In genomic region chr16:1445518-1446197, GRCh38 we compare ENCODE assay signal across 1 cellular context.
TF ChIP-seq lines count a peak whose summit lies in the region.

No MANE protein-coding gene starts in this region.

TF ChIP-seq in HepG2, 621 proteins besides CTCF, POLR2A, EP300 and RAD21:
- peak; percentile 27 for TF ChIP-seq AGO2 (optimal IDR thresholded peaks at IDR 0.05; ENCODE audit: low read depth, low read length)
- no peak for TF ChIP-seq CHD2 (IDR thresholded peaks at IDR 0.05; ENCODE audit: low read depth, low read length)
